Comparison of ENCODE assay signal across 15 cellular contexts in the genomic region with DNA sequence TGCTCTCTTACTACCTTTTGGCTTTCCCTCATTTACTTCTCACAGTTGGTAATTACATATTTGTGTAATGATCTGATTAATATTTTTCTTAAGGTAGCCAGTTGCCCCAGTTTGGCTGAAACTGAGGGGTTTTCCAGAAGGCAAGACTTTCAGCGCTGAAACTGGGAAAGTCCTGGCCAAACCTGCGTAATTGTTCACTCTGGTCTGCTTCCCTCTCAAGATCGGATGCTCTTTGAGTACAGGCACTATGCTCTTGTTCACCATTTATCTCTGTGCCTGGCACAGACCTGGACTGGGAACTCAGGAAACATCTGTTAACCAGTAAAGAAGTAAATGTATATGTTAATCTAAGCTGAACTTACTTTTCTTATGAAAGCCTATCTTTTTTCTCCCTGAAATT.
"Had no signal": no experiment of that assay in that cellular context is flagged by ENCODE, and none has a peak within 500 bp of the region (broad histone marks: within the 10 kb centered on the region; RNA-seq: fewer than 3 reads in every experiment).

No MANE protein-coding gene starts in this region.

- H3K27me3 Mint-ChIP-seq: activated CD8-positive, alpha-beta T cell treated with anti-CD3 and anti-CD28 coated beads for 36 hours; activated naive CD8-positive, alpha-beta T cell treated with anti-CD3 and anti-CD28 coated beads, Interleukin-2, amount 10 ng/mL, durations not matched to agents 7 days and 5 days; stimulated activated memory B cell treated with anti-CD40 and anti-IgM and Interleukin-4, amounts not matched to agents 10 μg/mL and 1 μg/mL and 100 μg/mL, for 72 hours had no signal

- H3K9me3 ChIP-seq: ascending aorta, left ventricle myocardium inferior, neutrophil, right atrium auricular region had no signal

- H3K4me3 ChIP-seq: ascending aorta, cardiac muscle cell, left ventricle myocardium inferior, right atrium auricular region had no signal

- H3K4me3 Mint-ChIP-seq: activated CD8-positive, alpha-beta T cell treated with anti-CD3 and anti-CD28 coated beads for 36 hours; activated naive CD8-positive, alpha-beta T cell treated with anti-CD3 and anti-CD28 coated beads, Interleukin-2, amount 10 ng/mL, durations not matched to agents 7 days and 5 days; stimulated activated memory B cell treated with anti-CD40 and anti-IgM and Interleukin-4, amounts not matched to agents 10 μg/mL and 1 μg/mL and 100 μg/mL, for 72 hours had no signal

- H3K36me3 ChIP-seq: cardiac muscle cell, neutrophil, right atrium auricular region had no signal

- H3K27ac ChIP-seq: ascending aorta, cardiac muscle cell, left ventricle myocardium inferior, neutrophil, right atrium auricular region had no signal

- ATAC-seq: activated CD8-positive, alpha-beta T cell treated with anti-CD3 and anti-CD28 coated beads for 36 hours; stimulated activated memory B cell treated with anti-CD40 and anti-IgM and Interleukin-4, amounts not matched to agents 10 μg/mL and 1 μg/mL and 100 μg/mL, for 72 hours had no signal

- DNase-seq: activated CD4-positive, alpha-beta T cell treated with anti-CD3 and anti-CD28 coated beads for 1 hour; activated CD8-positive, alpha-beta memory T cell treated with anti-CD3 and anti-CD28 coated beads, Interleukin-2, amount 50 U/mL, for 4 hours; activated CD8-positive, alpha-beta T cell treated with anti-CD3 and anti-CD28 coated beads for 36 hours; activated naive CD8-positive, alpha-beta T cell treated with anti-CD3 and anti-CD28 coated beads, Interleukin-2, amount 10 ng/mL, durations not matched to agents 7 days and 5 days; head of caudate nucleus; islet precursor cell; left ventricle myocardium inferior; mesendoderm; posterior cingulate gyrus; T-helper 9 cell had no signal

- H3K27ac Mint-ChIP-seq: activated CD8-positive, alpha-beta T cell treated with anti-CD3 and anti-CD28 coated beads for 36 hours; activated naive CD8-positive, alpha-beta T cell treated with anti-CD3 and anti-CD28 coated beads, Interleukin-2, amount 10 ng/mL, durations not matched to agents 7 days and 5 days; stimulated activated memory B cell treated with anti-CD40 and anti-IgM and Interleukin-4, amounts not matched to agents 10 μg/mL and 1 μg/mL and 100 μg/mL, for 72 hours had no signal

- H3K27me3 ChIP-seq: ascending aorta, cardiac muscle cell, neutrophil, right atrium auricular region had no signal

- H3K4me1 ChIP-seq: left ventricle myocardium inferior, right atrium auricular region had no signal

- H3K4me1 Mint-ChIP-seq: activated naive CD8-positive, alpha-beta T cell treated with anti-CD3 and anti-CD28 coated beads, Interleukin-2, amount 10 ng/mL, durations not matched to agents 7 days and 5 days had no signal
